8 cellular contexts compared by ENCODE assay signal in genomic region chr15:40252438-40253178, GRCh38. TPM values are rescaled to one million over a fixed set of nuclear protein-coding genes. Genes with fewer than 3 reads are reported as not detected.
DNase-seq lines count a peak whose midpoint lies in the region; ATAC-seq and TF ChIP-seq lines count a peak whose summit lies in the region.

No MANE protein-coding gene starts in this region.

- H2AFZ ChIP-seq in fibroblast of lung (ENCODE audit: low read length), result no peak overlapping the region

- peaks cover 10 to 16% (median 12%) of the 10 kb centered on the region in 3 donors for H3K4me1 Mint-ChIP-seq in T-cell

- no peak overlapping the region for H3K9ac ChIP-seq in fibroblast of lung (ENCODE audit: insufficient read depth, low read length)

- CTCF ChIA-PET in T-cell (lab: Charles Lee), result no interaction called here

- ATAC-seq in T-cell (replicated peaks in 1 of 4) (peak; percentile 49 to 64 (median 56)), HG03520 (IDR thresholded peaks at IDR 0.05; ENCODE audit: unreplicated experiment) (no peak), HG03439 (IDR thresholded peaks at IDR 0.05; ENCODE audit: unreplicated experiment) (no peak)

- H3K79me2 ChIP-seq in fibroblast of lung (ENCODE audit: control insufficient read depth, insufficient read depth, low read length), result no peaks in the 10 kb centered on the region

- H3K9me3 Mint-ChIP-seq in T-cell, result no peaks in the 10 kb centered on the region

- peaks cover 23 to 36% of the 10 kb centered on the region in 2 donors for H3K27me3 Mint-ChIP-seq in T-cell

- H3K4me2 ChIP-seq in fibroblast of lung (ENCODE audit: extremely low read depth, insufficient read depth, low read length), result peak overlapping the region; percentile 58

- H3K4me3 ChIP-seq in fibroblast of lung (replicated peaks in 1 of 4; ENCODE audit: control extremely low read depth in 1 of 4, insufficient read depth in 1 of 4, low read depth in 3 of 4, low read length in 4 of 4) (peak overlapping the region in 3 of 4 experiments; percentile 33 to 49 (median 43)), neutrophil (ENCODE audit: low read depth in 1 of 2, low read length in 1 of 2) (peak overlapping the region; percentile 10 to 57)

- H3K27me3 ChIP-seq in fibroblast of lung (ENCODE audit: control insufficient read depth, insufficient read depth, low read length), result peaks cover 40% of the 10 kb centered on the region
- H3K27me3 ChIP-seq in neutrophil, result peaks cover 62% of the 10 kb centered on the region

- H3K4me1 ChIP-seq in fibroblast of lung (ENCODE audit: control insufficient read depth, extremely low read depth, insufficient read depth, low read length) (no peaks in the 10 kb centered on the region), neutrophil (ENCODE audit: control insufficient read depth in 1 of 2, insufficient read depth in 1 of 2, low read depth in 1 of 2, low read length in 1 of 2) (peaks cover 11 to 17% of the 10 kb centered on the region in 2 experiments)

- peak; percentile 8 for DNase-seq in activated naive CD4-positive, alpha-beta T cell treated with Interleukin-2 at 50 U/mL for 16 hours
- DNase-seq in activated naive CD4-positive, alpha-beta T cell (lab: John Stamatoyannopoulos, UW), result no peak
- DNase-seq in T-cell (peak in 2 of 34 experiments; percentile 5 to 20), fibroblast of lung (ENCODE audit: low read depth in 2 of 2) (peak in 1 of 2 donors; percentile 19), glomerular visceral epithelial cell (ENCODE audit: extremely low spot score) (no peak)

- no peak overlapping the region for H3K27ac ChIP-seq in fibroblast of lung (ENCODE audit: insufficient read depth, low read length)
- no peak overlapping the region for H3K27ac ChIP-seq in neutrophil

- H3K4me3 Mint-ChIP-seq in T-cell, result peak overlapping the region; percentile 67 to 71 (median 71)

- H4K20me1 ChIP-seq in fibroblast of lung (ENCODE audit: control insufficient read depth, extremely low read depth, insufficient read depth, low read length), result no peaks in the 10 kb centered on the region

- H3K27ac Mint-ChIP-seq in T-cell, result no peak overlapping the region

- POLR2A ChIA-PET in T-cell (lab: Charles Lee), result no interaction called here

- TF ChIP-seq CTCF in fibroblast of lung (conservative IDR thresholded peaks at IDR 0.05 in 1 of 2, IDR thresholded peaks at IDR 0.05 in 1 of 2; ENCODE audit: low read depth in 1 of 2, low read length in 2 of 2) (no peak), neutrophil (IDR thresholded peaks at IDR 0.05) (no peak)

- H3K36me3 ChIP-seq in fibroblast of lung (ENCODE audit: control insufficient read depth, insufficient read depth, low read length) (no peaks in the 10 kb centered on the region), neutrophil (no peaks in the 10 kb centered on the region)

- H3K9me3 ChIP-seq in fibroblast of lung (ENCODE audit: control insufficient read depth, insufficient read depth, low read depth, low read length), result no peaks in the 10 kb centered on the region
- no peaks in the 10 kb centered on the region for H3K9me3 ChIP-seq in neutrophil

- H3K36me3 Mint-ChIP-seq in T-cell, result no peaks in the 10 kb centered on the region

RNA-seq across cellular contexts. Expression of gene PAK6, which starts 13.7 kb away (rescaled TPM):
- total RNA-seq in T-cell, result 1 to 10 TPM in 2 of 5 donors, under 1 TPM in 1, not detected in 2; 0.28 to 2.1 (median 1.4) TPM
- under 0.01 TPM in 1 of 2 replicates, not detected in the other for total RNA-seq in fibroblast of lung
- polyA plus RNA-seq in fibroblast of lung, result 0.03 and 0.05 TPM in 2 replicates
- polyA plus RNA-seq in fibroblast of lung (2012), result 0.19 TPM in 1 of 2 replicates, not detected in the other
- polyA minus RNA-seq in fibroblast of lung (ENCODE audit: low replicate concordance), result not detected in 2 replicates

RNA-seq across cellular contexts. Expression of gene ANKRD63, which starts 30.3 kb away (rescaled TPM):
- total RNA-seq in T-cell (under 1 TPM in 2 of 5 donors, not detected in 3; 0.23 to 0.38 TPM), fibroblast of lung (not detected in 2 replicates)
- not detected in 2 replicates for polyA plus RNA-seq in fibroblast of lung
- polyA plus RNA-seq in fibroblast of lung (2012), result not detected in 2 replicates
- polyA minus RNA-seq in fibroblast of lung (ENCODE audit: low replicate concordance), result not detected in 2 replicates

RNA-seq across cellular contexts. Expression of gene PLCB2, which starts 55.1 kb away (rescaled TPM):
- total RNA-seq in T-cell (100 to 1,000 TPM; 242 to 293 (median 245) TPM), fibroblast of lung (under 0.01 TPM in 2 replicates)
- polyA plus RNA-seq in fibroblast of lung, result 0.33 and 0.40 TPM in 2 replicates
- polyA plus RNA-seq in fibroblast of lung (2012), result 0.35 and 0.68 TPM in 2 replicates
- polyA minus RNA-seq in fibroblast of lung (ENCODE audit: low replicate concordance), result not detected in 2 replicates

Comparison
In these comparisons a context has a peak if more than half of its experiments do, and no peak if none do; other contexts are left out.
1. ATAC-seq: peak in T-cell (4 of 4); none in HG03520 (single experiment) and HG03439 (single experiment).
2. RNA of gene PLCB2, which starts 55.1 kb away (total RNA-seq): 242 to 293 TPM in T-cell; under 0.01 TPM in fibroblast of lung; every median in the first group is over 100 times any median in the second.